Comparison of ENCODE assay signal across 18 cellular contexts in genomic region chr12:11847539-11847938, GRCh38.
A peak's percentile ranks its signal among the peaks of the same experiment; 100 is the strongest.
DNase-seq lines count a peak whose midpoint lies in the region; ATAC-seq and TF ChIP-seq lines count a peak whose summit lies in the region.
"Had no signal": no experiment of that assay in that cellular context is flagged by ENCODE, and none has a peak within 500 bp of the region (broad histone marks: within the 10 kb centered on the region; RNA-seq: fewer than 3 reads in every experiment).

No MANE protein-coding gene starts in this region.

- H2AFZ ChIP-seq in HCT116 (ENCODE audit: low read depth, low read length, poor library complexity, severe bottlenecking), result no peak overlapping the region
- H2AFZ ChIP-seq: PC-9 had no signal

- ATAC-seq in HCT116 (no peak), HG03442 (IDR thresholded peaks at IDR 0.05; ENCODE audit: unreplicated experiment) (no peak)
- ATAC-seq: A549 had no signal

- peaks cover 95% of the 10 kb centered on the region for H3K36me3 Mint-ChIP-seq in activated T-cell treated with anti-CD3 and anti-CD28 coated beads, Interleukin-2, amount 50 U/mL, for 24 hours (ENCODE audit: low read depth)
- H3K36me3 Mint-ChIP-seq in endodermal cell (ENCODE audit: low read depth) (peaks cover 6% of the 10 kb centered on the region), osteocyte (ENCODE audit: unreplicated experiment) (peaks cover 26% of the 10 kb centered on the region)

- H3K27ac Mint-ChIP-seq in activated T-cell treated with anti-CD3 and anti-CD28 coated beads, Interleukin-2, amount 50 U/mL, for 24 hours, result peak overlapping the region; percentile 4
- no peak overlapping the region for H3K27ac Mint-ChIP-seq in endodermal cell
- no peak overlapping the region for H3K27ac Mint-ChIP-seq in osteocyte (ENCODE audit: unreplicated experiment)

- no peaks in the 10 kb centered on the region for H3K4me1 Mint-ChIP-seq in activated T-cell treated with anti-CD3 and anti-CD28 coated beads, Interleukin-2, amount 50 U/mL, for 24 hours (ENCODE audit: low read depth)
- peaks cover 26% of the 10 kb centered on the region for H3K4me1 Mint-ChIP-seq in endodermal cell
- peaks cover 8% of the 10 kb centered on the region for H3K4me1 Mint-ChIP-seq in osteocyte (ENCODE audit: unreplicated experiment)

- no peaks in the 10 kb centered on the region for H3K9me3 Mint-ChIP-seq in activated T-cell treated with anti-CD3 and anti-CD28 coated beads, Interleukin-2, amount 50 U/mL, for 24 hours
- no peaks in the 10 kb centered on the region for H3K9me3 Mint-ChIP-seq in endodermal cell
- no peaks in the 10 kb centered on the region for H3K9me3 Mint-ChIP-seq in osteocyte (ENCODE audit: unreplicated experiment)

- CTCF ChIA-PET in HCT116 (lab: Charles Lee), result no interaction called here

- POLR2A ChIA-PET in HCT116 (lab: Charles Lee), result no interaction called here

- no peak for DNase-seq in activated T-cell treated with anti-CD3 and anti-CD28 coated beads, Interleukin-2, amount 50 U/mL, for 24 hours
- no peak for DNase-seq in activated T-cell treated with anti-CD3 and anti-CD28 coated beads, Interleukin-2, amount 50 U/mL, for 48 hours
- DNase-seq in HCT116 (ENCODE audit: low read depth, low spot score) (no peak), endodermal cell (peak; percentile 55), osteocyte (ENCODE audit: extremely low spot score, unreplicated experiment) (peak; percentile 23), H7 (no peak), DMS53 treated with DMSO at 0.1 percent for 48 hours (lab: John Stamatoyannopoulos, UW; ENCODE audit: unreplicated experiment) (no peak)
- DNase-seq: DMS 273 treated with DMSO at 0.1 percent for 48 hours, EL, NCI-H1436, NCI-H2029 treated with DMSO at 0.1 percent for 48 hours, NCI-H774, PC-9 had no signal

- H3K9ac ChIP-seq in HCT116 (ENCODE audit: low read length) (no peak overlapping the region), endodermal cell (ENCODE audit: extremely low read depth, low read length, poor library complexity, severe bottlenecking) (no peak overlapping the region)
- H3K9ac ChIP-seq: BLaER1 treated with 17β-estradiol and CSF1 and Interleukin-3, amounts not matched to agents 10 nM and 100 nM; KMS-11 had no signal

- no TSS peak for BruUV-seq in HCT116 (replicated peaks; lab: Mats Ljungman, UMichigan)

- H3K4me2 ChIP-seq in HCT116 (ENCODE audit: low read length), result no peak overlapping the region
- H3K4me2 ChIP-seq: A549, KMS-11, PC-9 had no signal

- no peaks in the 10 kb centered on the region for H3K4me1 ChIP-seq in HCT116 (ENCODE audit: control insufficient read depth in 1 of 2, insufficient read depth in 2 of 2, low read length in 2 of 2)
- H3K4me1 ChIP-seq in endodermal cell (ENCODE audit: control insufficient read depth, insufficient read depth, low read length), result peaks cover 5% of the 10 kb centered on the region
- H3K4me1 ChIP-seq: A549 had no signal

- H3K9me3 ChIP-seq in HCT116 (ENCODE audit: control insufficient read depth in 1 of 2, insufficient read depth in 1 of 2, low read depth in 1 of 2, low read length in 2 of 2), result no peaks in the 10 kb centered on the region
- H3K9me3 ChIP-seq in endodermal cell (ENCODE audit: control insufficient read depth, low read length), result no peaks in the 10 kb centered on the region
- H3K9me3 ChIP-seq: A549, SJSA1 had no signal

- no peaks in the 10 kb centered on the region for H3K79me2 ChIP-seq in HCT116 (ENCODE audit: insufficient read depth, low read length)

- H3K36me3 ChIP-seq in HCT116 (ENCODE audit: control insufficient read depth in 1 of 2, insufficient read depth in 2 of 2, low read length in 2 of 2) (no peaks in the 10 kb centered on the region), endodermal cell (ENCODE audit: control insufficient read depth, insufficient read depth, low read length) (peaks cover 5% of the 10 kb centered on the region), H7 (replicated peaks; ENCODE audit: control insufficient read depth, insufficient read depth, low read length) (no peaks in the 10 kb centered on the region)

- no peak overlapping the region for H3K4me3 Mint-ChIP-seq in activated T-cell treated with anti-CD3 and anti-CD28 coated beads, Interleukin-2, amount 50 U/mL, for 24 hours
- H3K4me3 Mint-ChIP-seq in endodermal cell (no peak overlapping the region), osteocyte (ENCODE audit: unreplicated experiment) (no peak overlapping the region)

- no peaks in the 10 kb centered on the region for H3K27me3 ChIP-seq in HCT116 (ENCODE audit: insufficient read depth, low read length)
- no peaks in the 10 kb centered on the region for H3K27me3 ChIP-seq in endodermal cell (ENCODE audit: control insufficient read depth, insufficient read depth, low read length, poor library complexity, severe bottlenecking)
- H3K27me3 ChIP-seq in H7 (ENCODE audit: control insufficient read depth, insufficient read depth, low read length), result no peaks in the 10 kb centered on the region
- H3K27me3 ChIP-seq: BLaER1 treated with 17β-estradiol and CSF1 and Interleukin-3, amounts not matched to agents 10 nM and 100 nM; SJSA1 had no signal

- no peaks in the 10 kb centered on the region for H4K20me1 ChIP-seq in HCT116 (ENCODE audit: insufficient read depth)
- H4K20me1 ChIP-seq: BLaER1 treated with 17β-estradiol and CSF1 and Interleukin-3, amounts not matched to agents 10 nM and 100 nM had no signal

- TF ChIP-seq POLR2A in HCT116 (IDR thresholded peaks at IDR 0.05; ENCODE audit: borderline replicate concordance, extremely low read depth, insufficient read depth, insufficient read length), result no peak

- TF ChIP-seq RAD21 in HCT116 (IDR thresholded peaks at IDR 0.05; ENCODE audit: low read depth), result no peak

- RAD21 ChIA-PET in HCT116 (lab: Charles Lee; ENCODE audit: low non-redundant PET in 1 of 2, low total read pairs in 2 of 2, uncharacterized antibody in 2 of 2, unreplicated experiment in 2 of 2), result no interaction called here

- H3K27me3 Mint-ChIP-seq in activated T-cell treated with anti-CD3 and anti-CD28 coated beads, Interleukin-2, amount 50 U/mL, for 24 hours, result no peaks in the 10 kb centered on the region
- no peaks in the 10 kb centered on the region for H3K27me3 Mint-ChIP-seq in endodermal cell (ENCODE audit: insufficient read depth)
- no peaks in the 10 kb centered on the region for H3K27me3 Mint-ChIP-seq in osteocyte (ENCODE audit: unreplicated experiment)

- no peak for TF ChIP-seq CTCF in HCT116 (IDR thresholded peaks at IDR 0.05 in 2 of 3, conservative IDR thresholded peaks at IDR 0.05 in 1 of 3; ENCODE audit: borderline replicate concordance in 1 of 3, insufficient read depth in 1 of 3, low read depth in 2 of 3, low read length in 2 of 3)
- TF ChIP-seq CTCF in endodermal cell (conservative IDR thresholded peaks at IDR 0.05), result no peak
- TF ChIP-seq CTCF in osteocyte (IDR thresholded peaks at IDR 0.05), result no peak

- 89 to 93% methylated on average over 1 of the region's 1 CpG for WGBS in endodermal cell (ENCODE audit: insufficient coverage in 1 of 2, insufficient read length in 1 of 2), 2 experiments

- H3K27ac ChIP-seq in HCT116 (ENCODE audit: low read depth, low read length) (no peak overlapping the region), endodermal cell (ENCODE audit: low read depth, low read length) (no peak overlapping the region)
- H3K27ac ChIP-seq: A549, KMS-11, PC-9, SJSA1 had no signal

- no peaks in the 10 kb centered on the region for H3K9me2 ChIP-seq in HCT116 (ENCODE audit: insufficient read depth)

- no peak overlapping the region for H3K4me3 ChIP-seq in HCT116 (replicated peaks in 1 of 2; ENCODE audit: low read depth in 1 of 2, low read length in 2 of 2)
- H3K4me3 ChIP-seq in endodermal cell (ENCODE audit: low read length), result no peak overlapping the region
- no peak overlapping the region for H3K4me3 ChIP-seq in H7 (ENCODE audit: insufficient read depth, low read depth, low read length)
- H3K4me3 ChIP-seq: A549; BLaER1 treated with 17β-estradiol and CSF1 and Interleukin-3, amounts not matched to agents 10 nM and 100 nM; PC-9; SJSA1 had no signal

- intact Hi-C loops in HCT116 (cut with micrococcal nuclease), result no loop called here

TF ChIP-seq in HCT116, 20 proteins besides CTCF, POLR2A, EP300 and RAD21:
- no peak for TF ChIP-seq FOSL1 (IDR thresholded peaks at IDR 0.05; ENCODE audit: low read depth)
- TF ChIP-seq, protein P1, sequence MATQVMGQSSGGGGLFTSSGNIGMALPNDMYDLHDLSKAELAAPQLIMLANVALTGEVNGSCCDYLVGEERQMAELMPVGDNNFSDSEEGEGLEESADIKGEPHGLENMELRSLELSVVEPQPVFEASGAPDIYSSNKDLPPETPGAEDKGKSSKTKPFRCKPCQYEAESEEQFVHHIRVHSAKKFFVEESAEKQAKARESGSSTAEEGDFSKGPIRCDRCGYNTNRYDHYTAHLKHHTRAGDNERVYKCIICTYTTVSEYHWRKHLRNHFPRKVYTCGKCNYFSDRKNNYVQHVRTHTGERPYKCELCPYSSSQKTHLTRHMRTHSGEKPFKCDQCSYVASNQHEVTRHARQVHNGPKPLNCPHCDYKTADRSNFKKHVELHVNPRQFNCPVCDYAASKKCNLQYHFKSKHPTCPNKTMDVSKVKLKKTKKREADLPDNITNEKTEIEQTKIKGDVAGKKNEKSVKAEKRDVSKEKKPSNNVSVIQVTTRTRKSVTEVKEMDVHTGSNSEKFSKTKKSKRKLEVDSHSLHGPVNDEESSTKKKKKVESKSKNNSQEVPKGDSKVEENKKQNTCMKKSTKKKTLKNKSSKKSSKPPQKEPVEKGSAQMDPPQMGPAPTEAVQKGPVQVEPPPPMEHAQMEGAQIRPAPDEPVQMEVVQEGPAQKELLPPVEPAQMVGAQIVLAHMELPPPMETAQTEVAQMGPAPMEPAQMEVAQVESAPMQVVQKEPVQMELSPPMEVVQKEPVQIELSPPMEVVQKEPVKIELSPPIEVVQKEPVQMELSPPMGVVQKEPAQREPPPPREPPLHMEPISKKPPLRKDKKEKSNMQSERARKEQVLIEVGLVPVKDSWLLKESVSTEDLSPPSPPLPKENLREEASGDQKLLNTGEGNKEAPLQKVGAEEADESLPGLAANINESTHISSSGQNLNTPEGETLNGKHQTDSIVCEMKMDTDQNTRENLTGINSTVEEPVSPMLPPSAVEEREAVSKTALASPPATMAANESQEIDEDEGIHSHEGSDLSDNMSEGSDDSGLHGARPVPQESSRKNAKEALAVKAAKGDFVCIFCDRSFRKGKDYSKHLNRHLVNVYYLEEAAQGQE (IDR thresholded peaks at IDR 0.05; ENCODE audit: low read depth), result peak; percentile 36

Comparison
In these comparisons a context has a peak if more than half of its experiments do, and no peak if none do; other contexts are left out.
1. DNase-seq: peak in endodermal cell (single experiment) and osteocyte (single experiment); none in activated T-cell treated with anti-CD3 and anti-CD28 coated beads, Interleukin-2, amount 50 U/mL, for 24 hours (single experiment), activated T-cell treated with anti-CD3 and anti-CD28 coated beads, Interleukin-2, amount 50 U/mL, for 48 hours (0 of 2), HCT116 (single experiment), H7 (single experiment) and DMS53 treated with DMSO at 0.1 percent for 48 hours (single experiment).